1 cellular context compared by ENCODE assay signal in the genomic region with DNA sequence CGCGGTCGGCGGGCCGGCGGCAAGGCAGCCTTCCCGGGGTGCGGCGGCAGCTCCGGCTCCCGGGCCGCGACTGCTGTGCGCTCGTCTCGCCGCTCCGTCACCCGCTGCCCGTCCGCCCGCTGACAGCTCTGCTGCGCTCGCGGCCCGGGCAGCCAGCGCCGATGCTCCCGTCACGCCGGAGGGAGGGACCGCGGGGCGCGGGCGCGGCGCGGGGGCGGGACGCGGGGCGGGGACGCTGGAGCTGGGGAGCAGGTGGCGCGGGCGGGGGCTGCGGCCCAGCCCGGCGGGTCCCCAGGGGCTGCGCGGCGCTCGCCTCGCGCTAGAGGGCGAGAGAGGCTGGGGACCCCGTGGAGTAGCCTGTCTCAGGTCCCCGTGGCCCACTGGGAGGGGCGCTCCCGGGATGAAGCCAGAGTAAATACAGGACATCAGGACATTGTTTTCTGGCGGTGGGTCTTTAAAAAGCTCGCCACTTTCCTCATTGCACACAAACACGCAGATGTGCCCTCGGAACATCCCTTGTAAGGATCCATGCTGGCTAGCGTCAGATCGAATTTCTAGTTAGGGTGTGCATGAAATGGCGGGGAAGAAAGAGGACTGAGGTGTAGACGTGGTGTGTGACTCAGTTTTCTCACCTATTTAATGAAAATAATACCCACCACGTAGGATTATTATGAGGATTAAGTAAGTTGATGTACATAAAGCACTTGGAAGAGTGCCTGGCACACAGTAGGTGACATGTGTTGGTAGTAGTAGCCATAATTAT.
TF ChIP-seq lines count a peak whose summit lies in the region.

A gene with protein sequence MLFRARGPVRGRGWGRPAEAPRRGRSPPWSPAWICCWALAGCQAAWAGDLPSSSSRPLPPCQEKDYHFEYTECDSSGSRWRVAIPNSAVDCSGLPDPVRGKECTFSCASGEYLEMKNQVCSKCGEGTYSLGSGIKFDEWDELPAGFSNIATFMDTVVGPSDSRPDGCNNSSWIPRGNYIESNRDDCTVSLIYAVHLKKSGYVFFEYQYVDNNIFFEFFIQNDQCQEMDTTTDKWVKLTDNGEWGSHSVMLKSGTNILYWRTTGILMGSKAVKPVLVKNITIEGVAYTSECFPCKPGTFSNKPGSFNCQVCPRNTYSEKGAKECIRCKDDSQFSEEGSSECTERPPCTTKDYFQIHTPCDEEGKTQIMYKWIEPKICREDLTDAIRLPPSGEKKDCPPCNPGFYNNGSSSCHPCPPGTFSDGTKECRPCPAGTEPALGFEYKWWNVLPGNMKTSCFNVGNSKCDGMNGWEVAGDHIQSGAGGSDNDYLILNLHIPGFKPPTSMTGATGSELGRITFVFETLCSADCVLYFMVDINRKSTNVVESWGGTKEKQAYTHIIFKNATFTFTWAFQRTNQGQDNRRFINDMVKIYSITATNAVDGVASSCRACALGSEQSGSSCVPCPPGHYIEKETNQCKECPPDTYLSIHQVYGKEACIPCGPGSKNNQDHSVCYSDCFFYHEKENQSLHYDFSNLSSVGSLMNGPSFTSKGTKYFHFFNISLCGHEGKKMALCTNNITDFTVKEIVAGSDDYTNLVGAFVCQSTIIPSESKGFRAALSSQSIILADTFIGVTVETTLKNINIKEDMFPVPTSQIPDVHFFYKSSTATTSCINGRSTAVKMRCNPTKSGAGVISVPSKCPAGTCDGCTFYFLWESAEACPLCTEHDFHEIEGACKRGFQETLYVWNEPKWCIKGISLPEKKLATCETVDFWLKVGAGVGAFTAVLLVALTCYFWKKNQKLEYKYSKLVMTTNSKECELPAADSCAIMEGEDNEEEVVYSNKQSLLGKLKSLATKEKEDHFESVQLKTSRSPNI (minus strand): TSS at position 130 of the 763 bp plus-strand sequence. CDS start 141 bp downstream, outside the sequence.

TF ChIP-seq in K562, 482 proteins besides CTCF, POLR2A, EP300 and RAD21 (continued from another document and continues in another):
- 0 out of 2 replicates have a peak, but pooled peaks have one; percentile 56 for TF ChIP-seq SIN3B (IDR thresholded peaks at IDR 0.05; ENCODE audit: low read depth)
- TF ChIP-seq NR1H2 (CRISPR knock-in tag; IDR thresholded peaks at IDR 0.05), result no peak
- peak; percentile 27 for TF ChIP-seq SMAD1 (IDR thresholded peaks at IDR 0.05; ENCODE audit: low read depth, low read length, partially characterized antibody)
- peak; percentile 74; the same call in 1 of the 2 replicates for TF ChIP-seq FOXP1 (CRISPR knock-in tag; IDR thresholded peaks at IDR 0.05)
- 0 out of 2 replicates have a peak, but pooled peaks have one; percentile 22 for TF ChIP-seq XRCC5 (IDR thresholded peaks at IDR 0.05; ENCODE audit: low read depth, low read length)
- TF ChIP-seq, protein P1, sequence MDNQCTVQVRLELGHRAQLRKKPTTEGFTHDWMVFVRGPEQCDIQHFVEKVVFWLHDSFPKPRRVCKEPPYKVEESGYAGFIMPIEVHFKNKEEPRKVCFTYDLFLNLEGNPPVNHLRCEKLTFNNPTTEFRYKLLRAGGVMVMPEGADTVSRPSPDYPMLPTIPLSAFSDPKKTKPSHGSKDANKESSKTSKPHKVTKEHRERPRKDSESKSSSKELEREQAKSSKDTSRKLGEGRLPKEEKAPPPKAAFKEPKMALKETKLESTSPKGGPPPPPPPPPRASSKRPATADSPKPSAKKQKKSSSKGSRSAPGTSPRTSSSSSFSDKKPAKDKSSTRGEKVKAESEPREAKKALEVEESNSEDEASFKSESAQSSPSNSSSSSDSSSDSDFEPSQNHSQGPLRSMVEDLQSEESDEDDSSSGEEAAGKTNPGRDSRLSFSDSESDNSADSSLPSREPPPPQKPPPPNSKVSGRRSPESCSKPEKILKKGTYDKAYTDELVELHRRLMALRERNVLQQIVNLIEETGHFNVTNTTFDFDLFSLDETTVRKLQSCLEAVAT (IDR thresholded peaks at IDR 0.05), result peak in 1 of 2 experiments; percentile 60; a peak in 1 of 4 replicates
- TF ChIP-seq POLR3G (IDR thresholded peaks at IDR 0.05; ENCODE audit: extremely low read depth, insufficient read length, insufficient replicate concordance), result no peak
- no peak for TF ChIP-seq ZNF224 (CRISPR knock-in tag; IDR thresholded peaks at IDR 0.05)
- TF ChIP-seq DMBX1 (CRISPR knock-in tag; IDR thresholded peaks at IDR 0.05; ENCODE audit: borderline replicate concordance), result peak; percentile 68; the same call in 1 of the 2 replicates
- TF ChIP-seq FOXJ2 (tag; IDR thresholded peaks at IDR 0.05), result peak; percentile 29; the same call in 1 of the 2 replicates
- peak in 1 of 2 experiments; percentile 44; a peak in 1 of 4 replicates for TF ChIP-seq TEAD1 (CRISPR knock-in tag; IDR thresholded peaks at IDR 0.05)
- TF ChIP-seq NEUROD1 (IDR thresholded peaks at IDR 0.05; ENCODE audit: borderline replicate concordance, low read depth, low read length, partially characterized antibody), result peak; percentile 62
- peak in 1 of 2 experiments; percentile 57; a peak in 2 of 4 replicates for TF ChIP-seq RCOR1 (IDR thresholded peaks at IDR 0.05; ENCODE audit: borderline replicate concordance in 1 of 2, low read depth in 2 of 2, low read length in 2 of 2)
- TF ChIP-seq ZNF12 (CRISPR knock-in tag; IDR thresholded peaks at IDR 0.05), result 0 out of 2 replicates have a peak, but pooled peaks have one; percentile 26
- 0 out of 2 replicates have a peak, but pooled peaks have one; percentile 41 for TF ChIP-seq PML (IDR thresholded peaks at IDR 0.05; ENCODE audit: low read length)
- peak; percentile 70 for TF ChIP-seq SMAD4 (CRISPR knock-in tag; conservative IDR thresholded peaks at IDR 0.05)
- TF ChIP-seq CCNT2 (IDR thresholded peaks at IDR 0.05; ENCODE audit: borderline replicate concordance, extremely low read depth, insufficient read length, low read depth, low read length), result peak; percentile 92
- TF ChIP-seq, protein P2, sequence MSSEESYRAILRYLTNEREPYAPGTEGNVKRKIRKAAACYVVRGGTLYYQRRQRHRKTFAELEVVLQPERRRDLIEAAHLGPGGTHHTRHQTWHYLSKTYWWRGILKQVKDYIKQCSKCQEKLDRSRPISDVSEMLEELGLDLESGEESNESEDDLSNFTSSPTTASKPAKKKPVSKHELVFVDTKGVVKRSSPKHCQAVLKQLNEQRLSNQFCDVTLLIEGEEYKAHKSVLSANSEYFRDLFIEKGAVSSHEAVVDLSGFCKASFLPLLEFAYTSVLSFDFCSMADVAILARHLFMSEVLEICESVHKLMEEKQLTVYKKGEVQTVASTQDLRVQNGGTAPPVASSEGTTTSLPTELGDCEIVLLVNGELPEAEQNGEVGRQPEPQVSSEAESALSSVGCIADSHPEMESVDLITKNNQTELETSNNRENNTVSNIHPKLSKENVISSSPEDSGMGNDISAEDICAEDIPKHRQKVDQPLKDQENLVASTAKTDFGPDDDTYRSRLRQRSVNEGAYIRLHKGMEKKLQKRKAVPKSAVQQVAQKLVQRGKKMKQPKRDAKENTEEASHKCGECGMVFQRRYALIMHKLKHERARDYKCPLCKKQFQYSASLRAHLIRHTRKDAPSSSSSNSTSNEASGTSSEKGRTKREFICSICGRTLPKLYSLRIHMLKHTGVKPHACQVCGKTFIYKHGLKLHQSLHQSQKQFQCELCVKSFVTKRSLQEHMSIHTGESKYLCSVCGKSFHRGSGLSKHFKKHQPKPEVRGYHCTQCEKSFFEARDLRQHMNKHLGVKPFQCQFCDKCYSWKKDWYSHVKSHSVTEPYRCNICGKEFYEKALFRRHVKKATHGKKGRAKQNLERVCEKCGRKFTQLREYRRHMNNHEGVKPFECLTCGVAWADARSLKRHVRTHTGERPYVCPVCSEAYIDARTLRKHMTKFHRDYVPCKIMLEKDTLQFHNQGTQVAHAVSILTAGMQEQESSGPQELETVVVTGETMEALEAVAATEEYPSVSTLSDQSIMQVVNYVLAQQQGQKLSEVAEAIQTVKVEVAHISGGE (CRISPR knock-in tag; IDR thresholded peaks at IDR 0.05), result peak in 1 of 3 experiments; percentile 80; a peak in 2 of 6 replicates
- TF ChIP-seq HCFC1 (IDR thresholded peaks at IDR 0.05; ENCODE audit: low read depth, low read length), result peak; percentile 51; the same call in 1 of the 2 replicates
- peak; percentile 44 for TF ChIP-seq TCF3 (CRISPR knock-in tag; IDR thresholded peaks at IDR 0.05)
- peak; percentile 75 for TF ChIP-seq BRD4 (IDR thresholded peaks at IDR 0.05)
- TF ChIP-seq SAFB (IDR thresholded peaks at IDR 0.05; ENCODE audit: borderline replicate concordance, low read depth, low read length), result peak; percentile 60; the same call in 1 of the 2 replicates
- no peak for TF ChIP-seq KLF6 (CRISPR knock-in tag; IDR thresholded peaks at IDR 0.05; ENCODE audit: borderline replicate concordance)
- TF ChIP-seq EP400 (IDR thresholded peaks at IDR 0.05), result peak; percentile 77
- peak; percentile 46 to 83; a peak in 2 of 4 replicates for TF ChIP-seq SIN3A (IDR thresholded peaks at IDR 0.05; ENCODE audit: borderline replicate concordance in 2 of 2, control insufficient read depth in 1 of 2, low read depth in 2 of 2, low read length in 2 of 2)
- TF ChIP-seq GTF2E2 (tag; IDR thresholded peaks at IDR 0.05), result 0 out of 2 replicates have a peak, but pooled peaks have one; percentile 45
- peak; percentile 85; the same call in 1 of the 2 replicates for TF ChIP-seq HDGF (IDR thresholded peaks at IDR 0.05)
- peak; percentile 69 for TF ChIP-seq SMC3 (conservative IDR thresholded peaks at IDR 0.05; ENCODE audit: insufficient read depth, low read depth, low read length)
- peak in 1 of 2 experiments; percentile 26; a peak in 1 of 4 replicates for TF ChIP-seq TBL1XR1 (IDR thresholded peaks at IDR 0.05; ENCODE audit: low read length in 2 of 2)
- TF ChIP-seq ZC3H8 (IDR thresholded peaks at IDR 0.05), result no peak
- TF ChIP-seq HMGN3 (IDR thresholded peaks at IDR 0.05; ENCODE audit: borderline replicate concordance, extremely low read depth, insufficient read length, low read depth, low read length), result peak; percentile 71
- 0 out of 2 replicates have a peak, but pooled peaks have one; percentile 40 for TF ChIP-seq ZNF232 (CRISPR knock-in tag; IDR thresholded peaks at IDR 0.05)
- peak; percentile 73 for TF ChIP-seq L3MBTL2 (IDR thresholded peaks at IDR 0.05)
- TF ChIP-seq STAG1 (CRISPR knock-in tag; IDR thresholded peaks at IDR 0.05; ENCODE audit: borderline replicate concordance), result no peak
- TF ChIP-seq TCF7 (IDR thresholded peaks at IDR 0.05; ENCODE audit: borderline replicate concordance), result 0 out of 2 replicates have a peak, but pooled peaks have one; percentile 26
- no peak for TF ChIP-seq SRF (CRISPR knock-in tag; IDR thresholded peaks at IDR 0.05)
- TF ChIP-seq, protein P3, sequence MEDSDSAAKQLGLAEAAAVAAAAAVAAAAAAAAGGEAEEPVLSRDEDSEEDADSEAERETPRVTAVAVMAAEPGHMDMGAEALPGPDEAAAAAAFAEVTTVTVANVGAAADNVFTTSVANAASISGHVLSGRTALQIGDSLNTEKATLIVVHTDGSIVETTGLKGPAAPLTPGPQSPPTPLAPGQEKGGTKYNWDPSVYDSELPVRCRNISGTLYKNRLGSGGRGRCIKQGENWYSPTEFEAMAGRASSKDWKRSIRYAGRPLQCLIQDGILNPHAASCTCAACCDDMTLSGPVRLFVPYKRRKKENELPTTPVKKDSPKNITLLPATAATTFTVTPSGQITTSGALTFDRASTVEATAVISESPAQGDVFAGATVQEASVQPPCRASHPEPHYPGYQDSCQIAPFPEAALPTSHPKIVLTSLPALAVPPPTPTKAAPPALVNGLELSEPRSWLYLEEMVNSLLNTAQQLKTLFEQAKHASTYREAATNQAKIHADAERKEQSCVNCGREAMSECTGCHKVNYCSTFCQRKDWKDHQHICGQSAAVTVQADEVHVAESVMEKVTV (CRISPR knock-in tag; IDR thresholded peaks at IDR 0.05), result peak; percentile 83
- TF ChIP-seq, protein P4, sequence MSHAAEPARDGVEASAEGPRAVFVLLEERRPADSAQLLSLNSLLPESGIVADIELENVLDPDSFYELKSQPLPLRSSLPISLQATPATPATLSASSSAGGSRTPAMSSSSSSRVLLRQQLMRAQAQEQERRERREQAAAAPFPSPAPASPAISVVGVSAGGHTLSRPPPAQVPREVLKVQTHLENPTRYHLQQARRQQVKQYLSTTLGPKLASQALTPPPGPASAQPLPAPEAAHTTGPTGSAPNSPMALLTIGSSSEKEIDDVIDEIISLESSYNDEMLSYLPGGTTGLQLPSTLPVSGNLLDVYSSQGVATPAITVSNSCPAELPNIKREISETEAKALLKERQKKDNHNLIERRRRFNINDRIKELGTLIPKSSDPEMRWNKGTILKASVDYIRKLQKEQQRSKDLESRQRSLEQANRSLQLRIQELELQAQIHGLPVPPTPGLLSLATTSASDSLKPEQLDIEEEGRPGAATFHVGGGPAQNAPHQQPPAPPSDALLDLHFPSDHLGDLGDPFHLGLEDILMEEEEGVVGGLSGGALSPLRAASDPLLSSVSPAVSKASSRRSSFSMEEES (CRISPR knock-in tag; IDR thresholded peaks at IDR 0.05), result no peak
- 0 out of 4 replicates have a peak, but pooled peaks of 1 of the 2 experiments have one; percentile 65 for TF ChIP-seq ARNT (IDR thresholded peaks at IDR 0.05)
- TF ChIP-seq MYNN (IDR thresholded peaks at IDR 0.05), result no peak
- no peak for TF ChIP-seq MYNN (CRISPR knock-in tag; IDR thresholded peaks at IDR 0.05)
- TF ChIP-seq KAT8 (IDR thresholded peaks at IDR 0.05; ENCODE audit: low read depth), result peak; percentile 69; the same call in 1 of the 2 replicates
- TF ChIP-seq TAF15 (IDR thresholded peaks at IDR 0.05; ENCODE audit: low read depth, low read length), result no peak
- no peak for TF ChIP-seq NFE2 (IDR thresholded peaks at IDR 0.05; ENCODE audit: low read depth)
- TF ChIP-seq BCOR (IDR thresholded peaks at IDR 0.05), result 0 out of 2 replicates have a peak, but pooled peaks have one; percentile 29
- TF ChIP-seq KAT7 (CRISPR knock-in tag; IDR thresholded peaks at IDR 0.05; ENCODE audit: borderline replicate concordance), result 0 out of 2 replicates have a peak, but pooled peaks have one; percentile 48
- peak; percentile 53; the same call in 1 of the 2 replicates for TF ChIP-seq SOX6 (IDR thresholded peaks at IDR 0.05)
- TF ChIP-seq MEIS2 (IDR thresholded peaks at IDR 0.05; ENCODE audit: partially characterized antibody), result peak; percentile 56
- peak; percentile 78 for TF ChIP-seq CXXC5 (CRISPR knock-in tag; IDR thresholded peaks at IDR 0.05)
- TF ChIP-seq, protein P5, sequence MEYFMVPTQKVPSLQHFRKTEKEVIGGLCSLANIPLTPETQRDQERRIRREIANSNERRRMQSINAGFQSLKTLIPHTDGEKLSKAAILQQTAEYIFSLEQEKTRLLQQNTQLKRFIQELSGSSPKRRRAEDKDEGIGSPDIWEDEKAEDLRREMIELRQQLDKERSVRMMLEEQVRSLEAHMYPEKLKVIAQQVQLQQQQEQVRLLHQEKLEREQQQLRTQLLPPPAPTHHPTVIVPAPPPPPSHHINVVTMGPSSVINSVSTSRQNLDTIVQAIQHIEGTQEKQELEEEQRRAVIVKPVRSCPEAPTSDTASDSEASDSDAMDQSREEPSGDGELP (CRISPR knock-in tag; IDR thresholded peaks at IDR 0.05; ENCODE audit: borderline replicate concordance), result peak; percentile 64; the same call in 1 of the 2 replicates
- TF ChIP-seq, protein P6, sequence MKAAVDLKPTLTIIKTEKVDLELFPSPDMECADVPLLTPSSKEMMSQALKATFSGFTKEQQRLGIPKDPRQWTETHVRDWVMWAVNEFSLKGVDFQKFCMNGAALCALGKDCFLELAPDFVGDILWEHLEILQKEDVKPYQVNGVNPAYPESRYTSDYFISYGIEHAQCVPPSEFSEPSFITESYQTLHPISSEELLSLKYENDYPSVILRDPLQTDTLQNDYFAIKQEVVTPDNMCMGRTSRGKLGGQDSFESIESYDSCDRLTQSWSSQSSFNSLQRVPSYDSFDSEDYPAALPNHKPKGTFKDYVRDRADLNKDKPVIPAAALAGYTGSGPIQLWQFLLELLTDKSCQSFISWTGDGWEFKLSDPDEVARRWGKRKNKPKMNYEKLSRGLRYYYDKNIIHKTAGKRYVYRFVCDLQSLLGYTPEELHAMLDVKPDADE (conservative IDR thresholded peaks at IDR 0.05; ENCODE audit: control insufficient read depth, low read depth, low read length), result no peak
- 0 out of 2 replicates have a peak, but pooled peaks have one; percentile 32 for TF ChIP-seq MECOM (CRISPR knock-in tag; IDR thresholded peaks at IDR 0.05)
